5 cellular contexts compared by ENCODE assay signal in the genomic region with DNA sequence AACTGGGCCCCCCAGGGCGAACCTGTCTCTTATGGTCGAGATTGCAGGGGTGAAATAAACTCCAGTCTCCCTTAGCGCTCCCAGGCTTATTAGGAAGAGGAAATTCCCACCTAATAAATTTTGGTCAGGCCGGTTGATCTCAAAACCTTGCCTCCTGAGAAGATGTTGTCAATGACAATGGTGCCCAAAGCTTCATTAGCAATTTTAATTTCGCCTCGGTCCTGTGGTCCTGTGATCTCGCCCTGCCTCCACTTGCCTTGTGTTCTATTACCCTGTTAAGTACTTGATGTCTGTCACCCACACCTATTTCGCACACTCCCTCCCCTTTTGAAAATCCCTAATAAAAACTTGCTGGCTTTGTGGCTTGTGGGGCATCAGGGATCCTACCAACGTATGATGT. TPM values are rescaled to one million over a fixed set of nuclear protein-coding genes. Genes with fewer than 3 reads are reported as not detected.
"Had no signal": no experiment of that assay in that cellular context is flagged by ENCODE, and none has a peak within 500 bp of the region (broad histone marks: within the 10 kb centered on the region; RNA-seq: fewer than 3 reads in every experiment).

No MANE protein-coding gene starts in this region.

RNA-seq across cellular contexts. Expression of gene ZNF730, which starts 51.5 kb away (rescaled TPM):
- total RNA-seq: esophagus squamous epithelium; gastrocnemius medialis; left lobe of liver; naive thymus-derived CD8-positive, alpha-beta T cell had no signal
- polyA plus RNA-seq: liver; naive thymus-derived CD8-positive, alpha-beta T cell had no signal
